In the genomic region with DNA sequence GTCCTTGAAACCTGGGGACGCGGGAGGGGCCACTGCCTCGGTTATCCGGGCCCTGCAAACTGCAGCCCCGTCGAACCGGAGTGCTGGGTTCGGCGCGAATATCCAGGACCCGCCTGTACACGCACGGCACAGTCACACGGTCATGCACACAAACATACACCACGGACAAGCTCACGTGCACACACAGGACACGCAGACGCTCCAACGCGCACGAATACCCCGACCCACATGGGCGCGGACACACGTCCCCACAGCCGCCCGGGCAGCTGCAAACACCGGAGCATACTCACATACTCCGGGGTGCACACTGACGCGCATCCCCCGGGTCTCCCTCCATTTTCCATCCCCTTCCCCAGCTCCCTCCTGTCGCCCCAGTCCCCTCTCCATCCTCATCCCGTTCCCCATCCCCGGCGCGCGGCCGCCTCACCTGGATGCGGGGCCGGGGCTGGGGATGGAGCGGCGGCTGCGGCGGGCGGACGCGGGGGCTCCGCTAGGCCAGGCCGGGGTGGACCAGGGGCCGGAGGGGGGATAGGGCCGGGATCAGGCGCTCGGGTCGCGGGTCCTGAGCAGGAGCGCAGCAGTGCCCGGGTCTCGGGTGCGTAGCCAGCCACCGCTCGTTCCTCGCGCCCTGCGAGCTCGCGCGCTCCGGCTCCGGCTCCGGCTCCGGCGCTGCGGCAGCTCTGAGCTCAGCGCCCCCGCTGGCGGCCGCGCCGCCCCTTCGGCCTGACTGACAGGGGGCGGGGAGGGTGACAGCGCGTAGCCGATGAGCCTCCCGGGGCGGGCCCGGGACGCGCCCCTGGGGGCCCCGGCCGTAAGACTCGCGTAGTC, we compare ENCODE assay signal across 8 cellular contexts. TPM values are rescaled to one million over a fixed set of nuclear protein-coding genes. Genes with fewer than 3 reads are reported as not detected.
A peak's percentile ranks its signal among the peaks of the same experiment; 100 is the strongest.
DNase-seq lines count a peak whose midpoint lies in the region; ATAC-seq and TF ChIP-seq lines count a peak whose summit lies in the region.

A gene with protein sequence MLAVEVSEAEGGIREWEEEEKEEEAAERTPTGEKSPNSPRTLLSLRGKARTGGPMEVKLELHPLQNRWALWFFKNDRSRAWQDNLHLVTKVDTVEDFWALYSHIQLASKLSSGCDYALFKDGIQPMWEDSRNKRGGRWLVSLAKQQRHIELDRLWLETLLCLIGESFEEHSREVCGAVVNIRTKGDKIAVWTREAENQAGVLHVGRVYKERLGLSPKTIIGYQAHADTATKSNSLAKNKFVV (plus strand): TSS at position 823 of the 828 bp plus-strand sequence. CDS start 12,113 bp downstream, outside the sequence.
A gene (minus strand): TSS at position 682 of the 828 bp plus-strand sequence. CDS start 880 bp downstream, outside the sequence.

- peaks cover 17% of the 10 kb centered on the region for H3K4me1 Mint-ChIP-seq in activated T-cell treated with anti-CD3 and anti-CD28 coated beads, Interleukin-2, amount 50 U/mL, for 72 hours (ENCODE audit: low read depth)
- H3K4me1 Mint-ChIP-seq in glutamatergic neuron (ENCODE audit: low read depth, unreplicated experiment) (peaks cover 19% of the 10 kb centered on the region), progenitor cell of endocrine pancreas (ENCODE audit: low read depth) (peaks cover 3% of the 10 kb centered on the region)

- no peaks in the 10 kb centered on the region for H3K36me3 Mint-ChIP-seq in activated T-cell treated with anti-CD3 and anti-CD28 coated beads, Interleukin-2, amount 50 U/mL, for 72 hours (ENCODE audit: insufficient read depth in 2 of 2)
- H3K36me3 Mint-ChIP-seq in glutamatergic neuron (ENCODE audit: unreplicated experiment) (no peaks in the 10 kb centered on the region), progenitor cell of endocrine pancreas (ENCODE audit: insufficient read depth) (no peaks in the 10 kb centered on the region)

- ATAC-seq in GM19035 (IDR thresholded peaks at IDR 0.05; ENCODE audit: unreplicated experiment): peak; percentile 64
- ATAC-seq in activated T-cell treated with anti-CD3 and anti-CD28 coated beads, Interleukin-2, amount 50 U/mL, for 72 hours (replicated peaks in 1 of 2): peak; percentile 98
- ATAC-seq in HG03039 (IDR thresholded peaks at IDR 0.05; ENCODE audit: unreplicated experiment): no peak

- no peak within 1 kb of the TSS for H3K27ac ChIP-seq in AG04450 (ENCODE audit: low read depth, low read length)

- peak within 1 kb of the TSS; percentile 56 for H3K4me3 ChIP-seq in AG04450 (ENCODE audit: low read depth, low read length)

- H3K9me3 ChIP-seq in AG04450 (ENCODE audit: control insufficient read depth, insufficient read depth, low read length): no peaks in the 10 kb centered on the region

- H3K27me3 Mint-ChIP-seq in activated T-cell treated with anti-CD3 and anti-CD28 coated beads, Interleukin-2, amount 50 U/mL, for 72 hours (ENCODE audit: low read depth): peaks cover 80% of the 10 kb centered on the region
- H3K27me3 Mint-ChIP-seq in glutamatergic neuron (ENCODE audit: unreplicated experiment) (peaks cover 26% of the 10 kb centered on the region), progenitor cell of endocrine pancreas (peaks cover 87% of the 10 kb centered on the region)

- TF ChIP-seq CTCF in AG04450 (IDR thresholded peaks at IDR 0.05; ENCODE audit: low read depth, low read length) (no peak), glutamatergic neuron (IDR thresholded peaks at IDR 0.05; ENCODE audit: partially characterized antibody, unreplicated experiment) (no peak), progenitor cell of endocrine pancreas (IDR thresholded peaks at IDR 0.05; ENCODE audit: unreplicated experiment) (peak; percentile 17)

- CTCF ChIA-PET in AG04450 (lab: Charles Lee): interaction anchor here (0.7 to 1.9 kb wide), 6 partner anchors 11 to 213 kb away, joined by 3 to 10 read pairs (median 6); a partner anchor contains a TSS

- POLR2A ChIA-PET in AG04450 (lab: Yijun Ruan, JAX): interaction anchor here (0.7 to 1.7 kb wide), 3 partner anchors 8 to 93 kb away, joined by 3 to 9 read pairs (median 5); a partner anchor contains a TSS

- DNase-seq in AG04450 (ENCODE audit: low read depth, low spot score) (no peak), NAMALWA (ENCODE audit: low spot score) (peak; percentile 80), glutamatergic neuron (peak; percentile 80), progenitor cell of endocrine pancreas (ENCODE audit: low spot score, unreplicated experiment) (peak; percentile 32), NOMO-1 (lab: John Stamatoyannopoulos, UW; ENCODE audit: unreplicated experiment in 2 of 2) (no peak)
- peak; percentile 77 for DNase-seq in activated T-cell treated with anti-CD3 and anti-CD28 coated beads, Interleukin-2, amount 50 U/mL, for 72 hours

- H3K4me3 Mint-ChIP-seq in activated T-cell treated with anti-CD3 and anti-CD28 coated beads, Interleukin-2, amount 50 U/mL, for 72 hours: peak within 1 kb of the TSS; percentile 67 to 74
- peak within 1 kb of the TSS; percentile 84 for H3K4me3 Mint-ChIP-seq in glutamatergic neuron (ENCODE audit: unreplicated experiment)
- peak within 1 kb of the TSS; percentile 60 for H3K4me3 Mint-ChIP-seq in progenitor cell of endocrine pancreas (ENCODE audit: low read depth)

- peaks cover 64% of the 10 kb centered on the region for H3K27me3 ChIP-seq in AG04450 (ENCODE audit: control insufficient read depth, insufficient read depth, low read length)

- no peaks in the 10 kb centered on the region for H3K9me3 Mint-ChIP-seq in activated T-cell treated with anti-CD3 and anti-CD28 coated beads, Interleukin-2, amount 50 U/mL, for 72 hours
- peaks cover 11% of the 10 kb centered on the region for H3K9me3 Mint-ChIP-seq in glutamatergic neuron (ENCODE audit: unreplicated experiment)
- peaks cover 2% of the 10 kb centered on the region for H3K9me3 Mint-ChIP-seq in progenitor cell of endocrine pancreas (ENCODE audit: low read depth)

- no peak within 1 kb of the TSS for H3K27ac Mint-ChIP-seq in activated T-cell treated with anti-CD3 and anti-CD28 coated beads, Interleukin-2, amount 50 U/mL, for 72 hours
- H3K27ac Mint-ChIP-seq in glutamatergic neuron (ENCODE audit: unreplicated experiment): peak within 1 kb of the TSS; percentile 13
- H3K27ac Mint-ChIP-seq in progenitor cell of endocrine pancreas: no peak within 1 kb of the TSS

RNA-seq across cellular contexts. Expression of the first gene that starts in this region (rescaled TPM):
- polyA plus RNA-seq in AG04450 (2011; rRNA removed): not detected in 2 replicates
- not detected in 2 replicates for polyA minus RNA-seq in AG04450 (2011; rRNA and poly(A)+ RNA removed)
- total RNA-seq in activated T-cell treated with anti-CD3 and anti-CD28 coated beads, Interleukin-2, amount 50 U/mL, for 72 hours: not detected
- not detected for total RNA-seq in glutamatergic neuron (ENCODE audit: unreplicated experiment)
- not detected in 2 replicates for total RNA-seq in progenitor cell of endocrine pancreas

RNA-seq across cellular contexts. Expression of the second gene that starts in this region (rescaled TPM):
- polyA plus RNA-seq in AG04450 (2011; rRNA removed): 0.17 and 0.20 TPM in 2 replicates
- 0.18 TPM in 1 of 2 replicates, not detected in the other for polyA minus RNA-seq in AG04450 (2011; rRNA and poly(A)+ RNA removed)
- under 1 TPM in 1 of 2 donors, not detected in 1; 0.81 TPM for total RNA-seq in activated T-cell treated with anti-CD3 and anti-CD28 coated beads, Interleukin-2, amount 50 U/mL, for 72 hours
- 3.7 TPM for total RNA-seq in glutamatergic neuron (ENCODE audit: unreplicated experiment)
- total RNA-seq in progenitor cell of endocrine pancreas: 0.24 TPM in 1 of 2 replicates, not detected in the other

Comparison
In these comparisons a context has a peak if more than half of its experiments do, and no peak if none do; other contexts are left out.
1. Peak in DNase-seq and ATAC-seq in activated T-cell treated with anti-CD3 and anti-CD28 coated beads, Interleukin-2, amount 50 U/mL, for 72 hours; RNA of the genes that start here not detected or under 1 TPM.
2. Peak in DNase-seq in progenitor cell of endocrine pancreas; RNA of the genes that start here not detected or under 1 TPM.
3. DNase-seq: peak in NAMALWA (single experiment) and glutamatergic neuron (single experiment); none in AG04450 (single experiment) and NOMO-1 (0 of 2).
4. Peak in every context shown above with its lines, with median percentiles within 50 percentile points of each other: H3K4me3 Mint-ChIP-seq.